In genomic region chr4:5946653-5947052, GRCh38 we compare ENCODE assay signal across 1 cellular context. TPM values are rescaled to one million over a fixed set of nuclear protein-coding genes. Genes with fewer than 3 reads are reported as not detected.
"Had no signal": no experiment of that assay in that cellular context is flagged by ENCODE, and none has a peak within 500 bp of the region (broad histone marks: within the 10 kb centered on the region; RNA-seq: fewer than 3 reads in every experiment).

No MANE protein-coding gene starts in this region.

RNA-seq across cellular contexts. Expression of gene CRMP1, which starts 53.8 kb away (rescaled TPM):
- total RNA-seq: subcutaneous adipose tissue had no signal
